In genomic region chr19:4060621-4061177, GRCh38 we compare ENCODE assay signal across 9 cellular contexts. TPM values are rescaled to one million over a fixed set of nuclear protein-coding genes. Genes with fewer than 3 reads are reported as not detected.
DNase-seq lines count a peak whose midpoint lies in the region; ATAC-seq, FAIRE-seq and TF ChIP-seq lines count a peak whose summit lies in the region.
"Had no signal": no experiment of that assay in that cellular context is flagged by ENCODE, and none has a peak within 500 bp of the region (broad histone marks: within the 10 kb centered on the region; RNA-seq: fewer than 3 reads in every experiment).

No MANE protein-coding gene starts in this region.

- peaks cover 36 to 77% of the 10 kb centered on the region in 2 experiments; a peak in 4 of 5 replicates for H3K4me1 ChIP-seq in K562 (replicated peaks in 1 of 2; ENCODE audit: control insufficient read depth in 2 of 2, insufficient read depth in 2 of 2, low read length in 2 of 2)
- peaks cover 54 to 64% of the 10 kb centered on the region in 2 donors for H3K4me1 ChIP-seq in thyroid gland

- peak overlapping the region; percentile 66 for H3K4me2 ChIP-seq in K562 (ENCODE audit: insufficient read depth, low read length)

- no peaks in the 10 kb centered on the region for H3K9me3 Mint-ChIP-seq in activated T-cell treated with anti-CD3 and anti-CD28 coated beads, Interleukin-2, amount 50 U/mL, for 72 hours
- H3K9me3 Mint-ChIP-seq in memory B cell = no peaks in the 10 kb centered on the region

- peak overlapping the region; percentile 66 to 80 for H3K4me3 Mint-ChIP-seq in activated T-cell treated with anti-CD3 and anti-CD28 coated beads, Interleukin-2, amount 50 U/mL, for 72 hours
- H3K4me3 Mint-ChIP-seq in memory B cell = peak overlapping the region; percentile 84

- TF ChIP-seq POLR2A in K562 (conservative IDR thresholded peaks at IDR 0.05) (no peak), thyroid gland (IDR thresholded peaks at IDR 0.05) (no peak)

- H3K4me3 ChIP-seq in K562 (peak overlapping the region; percentile 33), thyroid gland (replicated peaks in 1 of 3) (peak overlapping the region in 1 of 3 donors; percentile 29)

- peak overlapping the region; percentile 93 for H3K27ac Mint-ChIP-seq in activated T-cell treated with anti-CD3 and anti-CD28 coated beads, Interleukin-2, amount 50 U/mL, for 72 hours
- H3K27ac Mint-ChIP-seq in memory B cell = peak overlapping the region; percentile 93

- peaks cover 20% of the 10 kb centered on the region for H3K9me1 ChIP-seq in K562 (ENCODE audit: control insufficient read depth, insufficient read depth, low read length)

- no peaks in the 10 kb centered on the region for H3K27me3 Mint-ChIP-seq in activated T-cell treated with anti-CD3 and anti-CD28 coated beads, Interleukin-2, amount 50 U/mL, for 72 hours (ENCODE audit: low read depth)
- H3K27me3 Mint-ChIP-seq in memory B cell = no peaks in the 10 kb centered on the region

- in situ Hi-C loops in K562 (cut with MboI) = no loop called here

- no peak for TF ChIP-seq CTCF in K562 (IDR thresholded peaks at IDR 0.05 in 2 of 3, conservative IDR thresholded peaks at IDR 0.05 in 1 of 3; ENCODE audit: insufficient read depth in 2 of 3, low read depth in 1 of 3, low read length in 3 of 3)
- no peak for TF ChIP-seq CTCF in thyroid gland (IDR thresholded peaks at IDR 0.05)

- H3K36me3 ChIP-seq in K562 (ENCODE audit: control insufficient read depth, insufficient read depth, low read length) (peaks cover 75% of the 10 kb centered on the region; the same call in 2 of the 3 replicates), thyroid gland (no peaks in the 10 kb centered on the region)

- WGBS in K562 (ENCODE audit: insufficient coverage, low coverage, missing lambda C conversion rate) = 85% methylated on average over 15 of the region's 16 CpGs
- 79 to 95% methylated on average over 11 to 15 of the region's 16 CpGs for WGBS in thyroid gland, 2 donors

- peaks cover 95% of the 10 kb centered on the region for H3K79me2 ChIP-seq in K562 (ENCODE audit: control insufficient read depth, insufficient read depth, low read length)

- CTCF ChIA-PET in K562 (lab: Yijun Ruan, JAX; ENCODE audit: low intra/inter-chr PET ratio) = no interaction called here

- no TSS peak for BruUV-seq in K562 (replicated peaks; lab: Mats Ljungman, UMichigan)

- peaks cover 67% of the 10 kb centered on the region for H4K20me1 ChIP-seq in K562 (replicated peaks; ENCODE audit: control insufficient read depth, insufficient read depth, low read length)

- intact Hi-C loops in K562 (cut with micrococcal nuclease) (loop anchor here (10.0 kb wide), 1 partner anchor 124 kb away; the partner anchor contains the start of genes ANKRD24 and SIRT6), thyroid gland (cut with DNase I) (no loop called here)

- TF ChIP-seq RAD21 in K562 (CRISPR knock-in tag; conservative IDR thresholded peaks at IDR 0.05 in 1 of 2, IDR thresholded peaks at IDR 0.05 in 1 of 2) = no peak

- peak overlapping the region; percentile 30 to 95; a peak in 3 of 4 replicates for H3K9ac ChIP-seq in K562 (ENCODE audit: insufficient read depth in 1 of 2, low read depth in 2 of 2, low read length in 2 of 2)

- FAIRE-seq in K562 (lab: Jason Lieb, UNC) = no peak

- H2AFZ ChIP-seq in K562 (ENCODE audit: low read depth, low read length) = no peak overlapping the region

- H3K27ac ChIP-seq in K562 (ENCODE audit: extremely low read depth, low read depth, low read length) (peak overlapping the region; percentile 88; the same call in 2 of the 3 replicates), thyroid gland (peak overlapping the region; percentile 60 to 98 (median 89))

- TF ChIP-seq EP300 in K562 (IDR thresholded peaks at IDR 0.05; ENCODE audit: low read length) = no peak

- no peak for DNase-seq in activated T-cell treated with anti-CD3 and anti-CD28 coated beads, Interleukin-2, amount 50 U/mL, for 72 hours
- DNase-seq in activated T-cell treated with anti-CD3 and anti-CD28 coated beads, Interleukin-2, amount 50 U/mL, for 1 hour = no peak
- DNase-seq in K562 (ENCODE audit: extremely low read depth in 1 of 4, low spot score in 3 of 4) = no peak
- DNase-seq in memory B cell (ENCODE audit: low spot score in 2 of 2) = peak in 1 of 2 donors; percentile 28
- no peak for DNase-seq in thyroid gland
- no peak for DNase-seq in NCI-H1417 treated with DMSO at 0.1 percent for 48 hours (lab: John Stamatoyannopoulos, UW)
- no peak for DNase-seq in SK-N-DZ (ENCODE audit: low spot score)
- DNase-seq: NCI-H524 treated with DMSO at 0.1 percent for 48 hours had no signal

- POLR2A ChIA-PET in K562 (lab: Yijun Ruan, JAX) = interaction anchor here (0.7 kb wide), 1 partner anchor 75 kb away, joined by 3 read pairs; the partner anchor contains the start of gene EEF2

- H3K9me3 ChIP-seq in K562 (replicated peaks; ENCODE audit: control insufficient read depth, insufficient read depth, low read depth, low read length) (no peaks in the 10 kb centered on the region; the same call in 1 of the 2 replicates), thyroid gland (no peaks in the 10 kb centered on the region)

- H3K27me3 ChIP-seq in K562 (ENCODE audit: control insufficient read depth in 2 of 2, insufficient read depth in 2 of 2, low read length in 2 of 2) (no peaks in the 10 kb centered on the region), thyroid gland (no peaks in the 10 kb centered on the region)

- peaks cover 4 to 12% of the 10 kb centered on the region in 2 donors for H3K36me3 Mint-ChIP-seq in activated T-cell treated with anti-CD3 and anti-CD28 coated beads, Interleukin-2, amount 50 U/mL, for 72 hours (ENCODE audit: insufficient read depth in 2 of 2)
- peaks cover 4% of the 10 kb centered on the region for H3K36me3 Mint-ChIP-seq in memory B cell

- no peak for ATAC-seq in activated T-cell treated with anti-CD3 and anti-CD28 coated beads, Interleukin-2, amount 50 U/mL, for 72 hours (replicated peaks in 1 of 2)
- ATAC-seq in K562 = no peak
- ATAC-seq in memory B cell (ENCODE audit: low read depth) = no peak
- ATAC-seq in GM18498 (IDR thresholded peaks at IDR 0.05; ENCODE audit: unreplicated experiment) = no peak

- peaks cover 26% of the 10 kb centered on the region for H3K4me1 Mint-ChIP-seq in activated T-cell treated with anti-CD3 and anti-CD28 coated beads, Interleukin-2, amount 50 U/mL, for 72 hours (ENCODE audit: low read depth)
- peaks cover 19% of the 10 kb centered on the region for H3K4me1 Mint-ChIP-seq in memory B cell

TF ChIP-seq in K562, 482 proteins besides CTCF, POLR2A, EP300 and RAD21 (continues in another document):
- TF ChIP-seq GABPB1 (CRISPR knock-in tag; IDR thresholded peaks at IDR 0.05) (0 out of 2 replicates have a peak, but pooled peaks have one; percentile 15), TOE1 (IDR thresholded peaks at IDR 0.05; ENCODE audit: borderline replicate concordance) (no peak), TOE1 (CRISPR knock-in tag; IDR thresholded peaks at IDR 0.05; ENCODE audit: borderline replicate concordance, low read depth) (no peak), HDAC2 (IDR thresholded peaks at IDR 0.05) (0 out of 2 replicates have a peak, but pooled peaks have one; percentile 16)

RNA-seq across cellular contexts. Expression of gene ZBTB7A, which starts 6.0 kb away (rescaled TPM):
- total RNA-seq in activated T-cell treated with anti-CD3 and anti-CD28 coated beads, Interleukin-2, amount 50 U/mL, for 72 hours = 10 to 100 TPM; 29.9 to 39.6 TPM
- 5.4 and 20.2 TPM in 2 replicates for total RNA-seq in K562 (2011; cell fraction: chromatin; rRNA removed; ENCODE audit: low replicate concordance)
- 10.5 and 12.0 TPM in 2 replicates for total RNA-seq in K562 (2011; cell fraction: nucleolus; rRNA removed)
- total RNA-seq in K562 (2011; cell fraction: nucleoplasm; rRNA removed) = 5.3 and 7.3 TPM in 2 replicates
- total RNA-seq in K562 (2014; rRNA removed) = 10.2 and 13.8 TPM in 2 replicates
- total RNA-seq in K562 (2014; rRNA removed; fragmentation: Illumina TruSeq; extraction: Trizol) = 1.6 and 1.8 TPM in 2 replicates
- 4.6 and 4.8 TPM in 2 replicates for total RNA-seq in K562 (2015; rRNA removed; fragmentation: Illumina TruSeq; extraction: Trizol)
- 32.7 and 34.0 TPM in 2 replicates for total RNA-seq in K562 (2021)
- 2.0 and 2.4 TPM in 2 replicates for polyA plus RNA-seq in K562 (2011; rRNA removed)
- polyA plus RNA-seq in K562 (2011; cell fraction: cytosol; rRNA removed) = 2.8 and 11.2 TPM in 2 replicates
- polyA plus RNA-seq in K562 (2011; cell fraction: nucleus; rRNA removed) = 7.4 and 18.4 TPM in 2 replicates
- 8.9 and 10.8 TPM in 2 replicates for polyA plus RNA-seq in K562 (2012)
- polyA plus RNA-seq in K562 (2014; fragmentation: Illumina TruSeq; extraction: Trizol) = 6.3 and 8.3 TPM in 2 replicates
- polyA plus RNA-seq in K562 (2014; fragmentation: Nextera tagmentation; extraction: Ambion mirVana) = under 1 TPM; 0.11 to 0.27 TPM
- polyA plus RNA-seq in K562 (2014; rRNA removed) = 10.8 and 11.6 TPM in 2 replicates
- 1.3 and 1.7 TPM in 2 replicates for polyA minus RNA-seq in K562 (2011; rRNA and poly(A)+ RNA removed)
- polyA minus RNA-seq in K562 (2011; cell fraction: cytosol; rRNA and poly(A)+ RNA removed) = 14.2 and 20.6 TPM in 2 replicates
- polyA minus RNA-seq in K562 (2011; cell fraction: nucleus; rRNA and poly(A)+ RNA removed) = 5.4 and 5.8 TPM in 2 replicates
- 10 to 100 TPM; 45.3 to 85.3 (median 54.9) TPM for total RNA-seq in thyroid gland
- polyA plus RNA-seq in SK-N-DZ (2014; cell fraction: cytosol; rRNA removed) = 4.6 and 5.5 TPM in 2 replicates
- polyA plus RNA-seq in SK-N-DZ (2014; cell fraction: nucleus; rRNA removed) = 9.8 and 15.6 TPM in 2 replicates

RNA-seq across cellular contexts. Expression of gene PIAS4, which starts 53.2 kb away (rescaled TPM):
- total RNA-seq in activated T-cell treated with anti-CD3 and anti-CD28 coated beads, Interleukin-2, amount 50 U/mL, for 72 hours = 10 to 100 TPM; 33.4 TPM
- 19.4 and 56.5 TPM in 2 replicates for total RNA-seq in K562 (2011; cell fraction: chromatin; rRNA removed; ENCODE audit: low replicate concordance)
- total RNA-seq in K562 (2011; cell fraction: nucleolus; rRNA removed) = 36.9 and 39.3 TPM in 2 replicates
- 20.4 and 20.9 TPM in 2 replicates for total RNA-seq in K562 (2011; cell fraction: nucleoplasm; rRNA removed)
- total RNA-seq in K562 (2014; rRNA removed) = 21.9 and 26.4 TPM in 2 replicates
- total RNA-seq in K562 (2014; rRNA removed; fragmentation: Illumina TruSeq; extraction: Trizol) = 5.3 and 7.3 TPM in 2 replicates
- 14.3 and 14.4 TPM in 2 replicates for total RNA-seq in K562 (2015; rRNA removed; fragmentation: Illumina TruSeq; extraction: Trizol)
- 24.9 and 34.9 TPM in 2 replicates for total RNA-seq in K562 (2021)
- 6.7 and 7.1 TPM in 2 replicates for polyA plus RNA-seq in K562 (2011; rRNA removed)
- polyA plus RNA-seq in K562 (2011; cell fraction: cytosol; rRNA removed) = 7.4 and 15.5 TPM in 2 replicates
- 11.2 and 22.2 TPM in 2 replicates for polyA plus RNA-seq in K562 (2011; cell fraction: nucleus; rRNA removed)
- 23.1 and 44.7 TPM in 2 replicates for polyA plus RNA-seq in K562 (2012)
- 14.5 and 23.3 TPM in 2 replicates for polyA plus RNA-seq in K562 (2014; fragmentation: Illumina TruSeq; extraction: Trizol)
- under 1 TPM; 0.27 TPM for polyA plus RNA-seq in K562 (2014; fragmentation: Nextera tagmentation; extraction: Ambion mirVana)
- polyA plus RNA-seq in K562 (2014; rRNA removed) = 14.8 and 19.9 TPM in 2 replicates
- polyA minus RNA-seq in K562 (2011; rRNA and poly(A)+ RNA removed) = 4.6 and 5.3 TPM in 2 replicates
- polyA minus RNA-seq in K562 (2011; cell fraction: cytosol; rRNA and poly(A)+ RNA removed) = 14.9 and 18.8 TPM in 2 replicates
- 21.3 and 22.4 TPM in 2 replicates for polyA minus RNA-seq in K562 (2011; cell fraction: nucleus; rRNA and poly(A)+ RNA removed)
- 10 to 100 TPM; 14.7 to 32.3 (median 16.0) TPM for total RNA-seq in thyroid gland
- 30.3 and 40.6 TPM in 2 replicates for polyA plus RNA-seq in SK-N-DZ (2014; cell fraction: cytosol; rRNA removed)
- polyA plus RNA-seq in SK-N-DZ (2014; cell fraction: nucleus; rRNA removed) = 24.5 and 26.1 TPM in 2 replicates
